Comparison of ENCODE assay signal across 1 cellular context in genomic region chr7:64946772-64947171, GRCh38.
TF ChIP-seq lines count a peak whose summit lies in the region.

No MANE protein-coding gene starts in this region.

TF ChIP-seq in GM12878, 131 proteins besides CTCF, POLR2A, EP300 and RAD21:
- TF ChIP-seq LARP7 (IDR thresholded peaks at IDR 0.05) (no peak), POLR2AphosphoS5 (IDR thresholded peaks at IDR 0.05; ENCODE audit: low read length) (no peak), KLF5 (IDR thresholded peaks at IDR 0.05; ENCODE audit: partially characterized antibody) (no peak), HDGF (IDR thresholded peaks at IDR 0.05) (no peak), E2F4 (IDR thresholded peaks at IDR 0.05; ENCODE audit: low read depth, low read length) (no peak), ZNF24 (IDR thresholded peaks at IDR 0.05) (no peak), RELB (IDR thresholded peaks at IDR 0.05; ENCODE audit: low read depth) (no peak)
